Comparison of ENCODE assay signal across 29 cellular contexts in genomic region chr2:62045017-62045543, GRCh38.
"Had no signal": no experiment of that assay in that cellular context is flagged by ENCODE, and none has a peak within 500 bp of the region (broad histone marks: within the 10 kb centered on the region; RNA-seq: fewer than 3 reads in every experiment).

No MANE protein-coding gene starts in this region.

- DNase-seq: activated CD4-positive, alpha-beta T cell treated with anti-CD3 and anti-CD28 coated beads for 48 hours; activated CD4-positive, alpha-beta T cell treated with anti-CD3 and anti-CD28 coated beads, Interleukin-2, amount 50 U/mL, for 48 hours; activated CD8-positive, alpha-beta memory T cell treated with anti-CD3 and anti-CD28 coated beads for 24 hours; activated effector memory CD4-positive, alpha-beta T cell treated with Interleukin-2 at 50 U/mL for 16 hours; activated naive CD4-positive, alpha-beta T cell treated with Interleukin-2 at 50 U/mL for 16 hours; brain microvascular endothelial cell; caudate nucleus; esophagus squamous epithelium; gastrocnemius medialis; islet precursor cell; left ventricle myocardium superior; naive thymus-derived CD4-positive, alpha-beta T cell; nucleus accumbens; pancreas; retina; sigmoid colon; small intestine; stimulated activated naive CD4-positive, alpha-beta T cell; T-helper 17 cell; T1000; uterus; WERI-Rb-1 had no signal

- H3K27me3 ChIP-seq: ascending aorta, brain microvascular endothelial cell, gastrocnemius medialis, hepatocyte, pancreas, sigmoid colon, tibial nerve, uterus had no signal

- H3K4me1 ChIP-seq: ascending aorta, pancreas, prostate gland, sigmoid colon, tibial nerve, uterus had no signal

- H3K27me3 Mint-ChIP-seq: activated naive CD8-positive, alpha-beta T cell; naive thymus-derived CD4-positive, alpha-beta T cell; T-helper 17 cell had no signal

- H3K27ac Mint-ChIP-seq: activated naive CD8-positive, alpha-beta T cell; mesothelial cell of epicardium; naive thymus-derived CD4-positive, alpha-beta T cell; T-helper 17 cell had no signal

- H3K36me3 ChIP-seq: ascending aorta, brain microvascular endothelial cell, gastrocnemius medialis, pancreas, prostate gland, sigmoid colon, tibial nerve, uterus, WERI-Rb-1 had no signal

- H3K9me3 ChIP-seq: ascending aorta, gastrocnemius medialis, pancreas, prostate gland, uterus had no signal

- H3K4me3 ChIP-seq: ascending aorta, esophagus squamous epithelium, gastrocnemius medialis, hepatocyte, pancreas, prostate gland, sigmoid colon, tibial nerve, uterus had no signal

- H3K27ac ChIP-seq: ascending aorta, brain microvascular endothelial cell, esophagus squamous epithelium, gastrocnemius medialis, pancreas, prostate gland, sigmoid colon, tibial nerve, uterus, WERI-Rb-1 had no signal

- H3K4me3 Mint-ChIP-seq: activated naive CD8-positive, alpha-beta T cell; mesothelial cell of epicardium; naive thymus-derived CD4-positive, alpha-beta T cell; T-helper 17 cell had no signal

- ATAC-seq: activated CD4-positive, CD25-positive, alpha-beta regulatory T cell treated with anti-CD3 and anti-CD28 coated beads, Interleukin-2, amount 50 U/mL, for 24 hours; gastrocnemius medialis; left ventricle myocardium superior; naive thymus-derived CD4-positive, alpha-beta T cell; pancreas; T-helper 17 cell had no signal
